ENCODE assay signal across 12 cellular contexts in genomic region chr7:158816995-158817394, GRCh38. TPM values are rescaled to one million over a fixed set of nuclear protein-coding genes. Genes with fewer than 3 reads are reported as not detected.
A peak's percentile ranks its signal among the peaks of the same experiment; 100 is the strongest.
DNase-seq lines count a peak whose midpoint lies in the region; ATAC-seq, FAIRE-seq and TF ChIP-seq lines count a peak whose summit lies in the region.
"Had no signal": no experiment of that assay in that cellular context is flagged by ENCODE, and none has a peak within 500 bp of the region (broad histone marks: within the 10 kb centered on the region; RNA-seq: fewer than 3 reads in every experiment).

No MANE protein-coding gene starts in this region.

- peak; percentile 29 for FAIRE-seq in keratinocyte (lab: Jason Lieb, UNC)
- FAIRE-seq: endometrium had no signal

- peaks cover 3% of the 10 kb centered on the region for H3K9me1 ChIP-seq in keratinocyte (ENCODE audit: control insufficient read depth, extremely low read depth, insufficient read depth, low read length)

- H3K4me3 ChIP-seq in keratinocyte (ENCODE audit: control insufficient read depth in 2 of 3, extremely low read depth in 1 of 3, insufficient read depth in 2 of 3, low read depth in 1 of 3, low read length in 3 of 3), result peak overlapping the region in 2 of 3 experiments; percentile 29 to 58
- H3K4me3 ChIP-seq in stomach, result no peak overlapping the region

- dilution Hi-C loops in keratinocyte (cut with MboI; ENCODE audit: extremely low pct_ligation_motif_present, low sequenced_read_pairs), result no loop called here

- no peaks in the 10 kb centered on the region for H3K36me3 ChIP-seq in keratinocyte (ENCODE audit: control insufficient read depth in 2 of 2, extremely low read depth in 1 of 2, insufficient read depth in 2 of 2, low read length in 2 of 2)
- H3K36me3 ChIP-seq in stomach, result no peaks in the 10 kb centered on the region

- 33 to 65% (median 51%) methylated on average over 2 of the region's 2 CpGs for WGBS in stomach, 5 donors

- POLR2A ChIA-PET in activated CD4-positive, alpha-beta T cell treated with anti-CD3 and anti-CD28 coated beads for 36 hours (lab: Charles Lee), result interaction anchor here (0.5 to 0.6 kb wide), 3 partner anchors 9 to 1894 kb away, joined by 3 to 6 read pairs (median 4); no protein-coding TSS in a partner anchor
- POLR2A ChIA-PET in activated CD8-positive, alpha-beta T cell treated with anti-CD3 and anti-CD28 coated beads, Interleukin-2, amount 10 ng/mL, durations not matched to agents 7 days and 5 days (lab: Charles Lee), result interaction anchor here (1.1 to 3.0 kb wide), 5 partner anchors 8 to 95 kb away, joined by 3 to 16 read pairs (median 4); partner anchors contain the start of gene ESYT2

- peaks cover 92% of the 10 kb centered on the region for H3K4me1 Mint-ChIP-seq in activated CD4-positive, alpha-beta T cell treated with anti-CD3 and anti-CD28 coated beads for 36 hours
- peaks cover 98% of the 10 kb centered on the region for H3K4me1 Mint-ChIP-seq in activated CD8-positive, alpha-beta T cell treated with anti-CD3 and anti-CD28 coated beads, Interleukin-2, amount 10 ng/mL, durations not matched to agents 7 days and 5 days (ENCODE audit: low read depth)

- peak overlapping the region; percentile 55 for H3K9ac ChIP-seq in keratinocyte (ENCODE audit: control insufficient read depth, extremely low read depth, insufficient read depth, low read length)

- no peak overlapping the region for H2AFZ ChIP-seq in keratinocyte (ENCODE audit: control insufficient read depth, low read length)

- peak; percentile 47 for DNase-seq in activated CD4-positive, alpha-beta T cell treated with anti-CD3 and anti-CD28 coated beads for 36 hours
- no peak for DNase-seq in activated CD4-positive, alpha-beta T cell treated with anti-CD3 and anti-CD28 coated beads for 48 hours
- DNase-seq in activated CD8-positive, alpha-beta T cell treated with anti-CD3 and anti-CD28 coated beads, Interleukin-2, amount 10 ng/mL, durations not matched to agents 7 days and 5 days, result peak; percentile 49
- DNase-seq in keratinocyte (ENCODE audit: low read depth, low spot score) (no peak), stomach (peak; percentile 40)
- DNase-seq: NCI-H345, nucleus accumbens had no signal

- no peaks in the 10 kb centered on the region for H4K20me1 ChIP-seq in keratinocyte (ENCODE audit: control insufficient read depth, extremely low read depth, insufficient read depth, low read length)

- no peak for ATAC-seq in activated CD4-positive, alpha-beta T cell treated with anti-CD3 and anti-CD28 coated beads for 36 hours
- no peak for ATAC-seq in activated CD8-positive, alpha-beta T cell treated with anti-CD3 and anti-CD28 coated beads, Interleukin-2, amount 10 ng/mL, durations not matched to agents 7 days and 5 days
- no peak for ATAC-seq in HG02981 (IDR thresholded peaks at IDR 0.05; ENCODE audit: unreplicated experiment)
- no peak for ATAC-seq in GM18517 (IDR thresholded peaks at IDR 0.05; ENCODE audit: unreplicated experiment)
- no peak for ATAC-seq in HG03521 (IDR thresholded peaks at IDR 0.05; ENCODE audit: unreplicated experiment)
- ATAC-seq: activated CD4-positive, CD25-positive, alpha-beta regulatory T cell treated with anti-CD3 and anti-CD28 coated beads, Interleukin-2, amount 50 U/mL, for 24 hours had no signal

- no peak for TF ChIP-seq EP300 in stomach (IDR thresholded peaks at IDR 0.05)

- H3K27me3 Mint-ChIP-seq in activated CD4-positive, alpha-beta T cell treated with anti-CD3 and anti-CD28 coated beads for 36 hours, result no peaks in the 10 kb centered on the region
- H3K27me3 Mint-ChIP-seq in activated CD8-positive, alpha-beta T cell treated with anti-CD3 and anti-CD28 coated beads, Interleukin-2, amount 10 ng/mL, durations not matched to agents 7 days and 5 days (ENCODE audit: low read depth), result no peaks in the 10 kb centered on the region

- intact Hi-C loops in activated CD4-positive, alpha-beta T cell treated with anti-CD3 and anti-CD28 coated beads for 36 hours (cut with DNase I, micrococcal nuclease), result loop anchor here in 1 of 2 experiments (5.0 kb wide), 2 partner anchors 115 to 200 kb away; partner anchors contain the start of gene NCAPG2
- intact Hi-C loops in stomach (cut with DNase I; ENCODE audit: low total_unique reads), result no loop called here

- H3K4me2 ChIP-seq in keratinocyte (ENCODE audit: control insufficient read depth, extremely low read depth, insufficient read depth, low read depth, low read length), result peak overlapping the region; percentile 94

- no peaks in the 10 kb centered on the region for H3K9me3 Mint-ChIP-seq in activated CD4-positive, alpha-beta T cell treated with anti-CD3 and anti-CD28 coated beads for 36 hours (ENCODE audit: low read depth)
- no peaks in the 10 kb centered on the region for H3K9me3 Mint-ChIP-seq in activated CD8-positive, alpha-beta T cell treated with anti-CD3 and anti-CD28 coated beads, Interleukin-2, amount 10 ng/mL, durations not matched to agents 7 days and 5 days (ENCODE audit: insufficient read depth)

- peaks cover 69% of the 10 kb centered on the region for H3K4me1 ChIP-seq in keratinocyte (ENCODE audit: control insufficient read depth, extremely low read depth, insufficient read depth, low read length)
- peaks cover 44 to 92% (median 77%) of the 10 kb centered on the region in 4 donors for H3K4me1 ChIP-seq in stomach

- peak overlapping the region; percentile 93 for H3K27ac Mint-ChIP-seq in activated CD4-positive, alpha-beta T cell treated with anti-CD3 and anti-CD28 coated beads for 36 hours
- H3K27ac Mint-ChIP-seq in activated CD8-positive, alpha-beta T cell treated with anti-CD3 and anti-CD28 coated beads, Interleukin-2, amount 10 ng/mL, durations not matched to agents 7 days and 5 days, result peak overlapping the region; percentile 81

- CTCF ChIA-PET in activated CD4-positive, alpha-beta T cell treated with anti-CD3 and anti-CD28 coated beads for 36 hours (lab: Charles Lee), result no interaction called here
- CTCF ChIA-PET in activated CD8-positive, alpha-beta T cell treated with anti-CD3 and anti-CD28 coated beads, Interleukin-2, amount 10 ng/mL, durations not matched to agents 7 days and 5 days (lab: Charles Lee), result interaction anchor here (1.6 to 2.8 kb wide), 2 partner anchors 10 to 160 kb away, joined by 6 to 9 read pairs; no protein-coding TSS in a partner anchor

- H3K27me3 ChIP-seq in keratinocyte (ENCODE audit: control insufficient read depth, extremely low read depth, insufficient read depth, low read length) (no peaks in the 10 kb centered on the region), stomach (no peaks in the 10 kb centered on the region)

- TF ChIP-seq POLR2A in stomach (IDR thresholded peaks at IDR 0.05), result no peak

- TF ChIP-seq CTCF in keratinocyte (optimal IDR thresholded peaks at IDR 0.05 in 1 of 3, IDR thresholded peaks at IDR 0.05 in 1 of 3, conservative IDR thresholded peaks at IDR 0.05 in 1 of 3; ENCODE audit: extremely low read depth in 1 of 3, insufficient read depth in 2 of 3, low read length in 3 of 3), result peak in 2 of 3 experiments; percentile 3 to 16
- no peak for TF ChIP-seq CTCF in stomach (IDR thresholded peaks at IDR 0.05)

- no peaks in the 10 kb centered on the region for H3K9me3 ChIP-seq in keratinocyte (ENCODE audit: control insufficient read depth, low read depth, low read length)
- H3K9me3 ChIP-seq in stomach, result no peaks in the 10 kb centered on the region

- peaks cover 76% of the 10 kb centered on the region for H3K79me2 ChIP-seq in keratinocyte (ENCODE audit: control insufficient read depth, insufficient read depth, low read length)

- peak overlapping the region; percentile 98 for H3K27ac ChIP-seq in keratinocyte (ENCODE audit: control insufficient read depth, insufficient read depth, low read length)
- H3K27ac ChIP-seq in stomach, result peak overlapping the region in 4 of 5 donors; percentile 86 to 93 (median 88)

- peaks cover 24% of the 10 kb centered on the region for H3K36me3 Mint-ChIP-seq in activated CD4-positive, alpha-beta T cell treated with anti-CD3 and anti-CD28 coated beads for 36 hours (ENCODE audit: low read depth)
- peaks cover 47% of the 10 kb centered on the region for H3K36me3 Mint-ChIP-seq in activated CD8-positive, alpha-beta T cell treated with anti-CD3 and anti-CD28 coated beads, Interleukin-2, amount 10 ng/mL, durations not matched to agents 7 days and 5 days (ENCODE audit: low read depth)

- peak overlapping the region; percentile 24 for H3K4me3 Mint-ChIP-seq in activated CD4-positive, alpha-beta T cell treated with anti-CD3 and anti-CD28 coated beads for 36 hours
- H3K4me3 Mint-ChIP-seq in activated CD8-positive, alpha-beta T cell treated with anti-CD3 and anti-CD28 coated beads, Interleukin-2, amount 10 ng/mL, durations not matched to agents 7 days and 5 days, result peak overlapping the region; percentile 35

RNA-seq across cellular contexts. Expression of gene ESYT2, which starts 12.3 kb away (rescaled TPM):
- 10 to 100 TPM; 68.5 to 73.7 TPM for total RNA-seq in activated CD4-positive, alpha-beta T cell treated with anti-CD3 and anti-CD28 coated beads for 36 hours
- total RNA-seq in activated CD8-positive, alpha-beta T cell treated with anti-CD3 and anti-CD28 coated beads, Interleukin-2, amount 10 ng/mL, durations not matched to agents 7 days and 5 days, result 10 to 100 TPM; 85.0 to 85.9 TPM
- polyA plus RNA-seq in keratinocyte (37.5 to 45.9 TPM (median 43.3 TPM) in 3 replicates), stomach (10 to 100 TPM in 1 of 3 donors, 1 to 10 TPM in 2; 7.6 to 22.2 (median 7.8) TPM)
- 25.0 TPM for polyA plus RNA-seq in keratinocyte (2011; ENCODE audit: low read depth)
- polyA plus RNA-seq in keratinocyte (2011; cell fraction: cytosol; rRNA removed), result 20.4 and 30.4 TPM in 2 replicates
- polyA plus RNA-seq in keratinocyte (2011; cell fraction: nucleus; rRNA removed), result 48.0 and 55.0 TPM in 2 replicates
- 28.8 and 38.8 TPM in 2 replicates for polyA plus RNA-seq in keratinocyte (2012; ENCODE audit: low replicate concordance)
- polyA minus RNA-seq in keratinocyte, result 40.8 to 60.4 TPM (median 48.7 TPM) in 3 replicates
- 53.3 TPM for polyA minus RNA-seq in keratinocyte (2011; cell fraction: cytosol; rRNA and poly(A)+ RNA removed)
- 70.4 and 102 TPM in 2 replicates for polyA minus RNA-seq in keratinocyte (2011; cell fraction: nucleus; rRNA and poly(A)+ RNA removed)
- 100 to 1,000 TPM in 2 of 5 donors, 10 to 100 TPM in 3; 21.6 to 137 (median 62.6) TPM for total RNA-seq in stomach

RNA-seq across cellular contexts. Expression of gene DYNC2I1, which starts 39.4 kb away (rescaled TPM):
- 10 to 100 TPM; 14.0 to 15.2 TPM for total RNA-seq in activated CD4-positive, alpha-beta T cell treated with anti-CD3 and anti-CD28 coated beads for 36 hours
- 10 to 100 TPM; 17.4 to 18.9 TPM for total RNA-seq in activated CD8-positive, alpha-beta T cell treated with anti-CD3 and anti-CD28 coated beads, Interleukin-2, amount 10 ng/mL, durations not matched to agents 7 days and 5 days
- 9.1 to 13.6 TPM (median 11.7 TPM) in 3 replicates for polyA plus RNA-seq in keratinocyte
- polyA plus RNA-seq in keratinocyte (2011; ENCODE audit: low read depth), result 12.0 TPM
- 6.4 and 9.4 TPM in 2 replicates for polyA plus RNA-seq in keratinocyte (2011; cell fraction: cytosol; rRNA removed)
- 23.5 and 29.0 TPM in 2 replicates for polyA plus RNA-seq in keratinocyte (2011; cell fraction: nucleus; rRNA removed)
- polyA plus RNA-seq in keratinocyte (2012; ENCODE audit: low replicate concordance), result 5.8 and 7.8 TPM in 2 replicates
- polyA minus RNA-seq in keratinocyte, result 2.8 to 10.6 TPM (median 7.1 TPM) in 3 replicates
- 6.3 TPM for polyA minus RNA-seq in keratinocyte (2011; cell fraction: cytosol; rRNA and poly(A)+ RNA removed)
- 10.4 and 16.2 TPM in 2 replicates for polyA minus RNA-seq in keratinocyte (2011; cell fraction: nucleus; rRNA and poly(A)+ RNA removed)
- total RNA-seq in stomach, result 10 to 100 TPM; 12.3 to 33.5 (median 22.0) TPM
- 1 to 10 TPM; 8.1 to 9.5 (median 8.2) TPM for polyA plus RNA-seq in stomach

Comparison
In these comparisons a context has a peak if more than half of its experiments do, and no peak if none do; other contexts are left out.
1. DNase-seq: peak in activated CD4-positive, alpha-beta T cell treated with anti-CD3 and anti-CD28 coated beads for 36 hours (single experiment), activated CD8-positive, alpha-beta T cell treated with anti-CD3 and anti-CD28 coated beads, Interleukin-2, amount 10 ng/mL, durations not matched to agents 7 days and 5 days (single experiment) and stomach (single experiment); none in activated CD4-positive, alpha-beta T cell treated with anti-CD3 and anti-CD28 coated beads for 48 hours (single experiment) and keratinocyte (single experiment).
2. H3K4me3 ChIP-seq: peak in keratinocyte (2 of 3); none in stomach (0 of 4).
3. CTCF ChIP-seq: peak in keratinocyte (2 of 3); none in stomach (0 of 7).